In the genomic region with DNA sequence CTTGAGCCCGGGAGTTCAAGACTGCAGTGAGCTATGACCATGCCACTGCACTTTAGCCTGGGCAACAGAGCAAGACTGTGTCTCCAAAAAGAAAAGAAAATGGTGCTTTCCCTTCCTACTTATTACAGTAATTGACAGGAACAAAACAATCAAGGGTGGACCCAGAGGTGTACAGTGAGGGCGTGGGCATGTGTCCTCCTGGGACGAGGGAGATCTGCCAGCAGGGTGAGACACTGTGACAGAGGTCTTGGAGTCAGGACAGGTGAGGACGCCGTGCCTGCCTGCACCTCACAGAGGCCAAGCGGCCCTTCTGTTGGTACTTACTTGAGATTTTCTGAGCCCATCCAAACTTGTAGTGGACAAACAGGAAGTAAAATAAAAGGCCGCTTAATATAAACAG, we compare ENCODE assay signal across 6 cellular contexts. TPM values are rescaled to one million over a fixed set of nuclear protein-coding genes. Genes with fewer than 3 reads are reported as not detected.
"Had no signal": no experiment of that assay in that cellular context is flagged by ENCODE, and none has a peak within 500 bp of the region (broad histone marks: within the 10 kb centered on the region; RNA-seq: fewer than 3 reads in every experiment).

No MANE protein-coding gene starts in this region.

RNA-seq across cellular contexts. Expression of a gene that starts 36.7 kb away (rescaled TPM):
- total RNA-seq: GM23338, H4, H7, HFFc6, HT1080 had no signal
- polyA plus RNA-seq: IgD-negative memory B cell had no signal
